8 cellular contexts compared by ENCODE assay signal in the genomic region with DNA sequence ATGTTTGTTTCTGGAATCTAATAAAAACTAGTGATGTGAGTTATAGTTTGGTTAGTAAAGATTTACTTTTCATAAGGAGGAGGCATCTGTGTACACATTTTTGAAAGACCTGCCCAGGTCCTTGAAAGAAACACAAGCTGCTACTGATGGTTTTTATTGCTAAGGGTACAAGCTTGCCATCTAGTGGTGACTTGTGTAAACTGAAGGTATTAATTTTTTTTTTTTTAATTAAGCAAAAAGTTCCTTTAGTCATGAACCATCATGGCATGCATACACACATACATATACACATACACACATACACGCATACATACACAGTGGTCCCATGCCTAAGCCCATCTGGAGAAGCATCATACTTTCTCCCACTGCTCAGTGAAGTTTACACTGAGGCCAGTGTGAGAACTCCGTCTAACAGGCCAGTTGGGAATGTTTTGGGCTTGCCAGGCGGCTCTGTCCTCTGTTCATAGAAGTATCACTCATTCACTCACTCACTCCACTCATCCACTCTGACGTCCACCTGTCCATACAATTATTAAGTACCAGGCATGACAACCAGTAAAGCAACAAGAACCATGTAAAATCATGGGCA.
DNase-seq lines count a peak whose midpoint lies in the region; ATAC-seq and TF ChIP-seq lines count a peak whose summit lies in the region.

No MANE protein-coding gene starts in this region.

- no peaks in the 10 kb centered on the region for H3K36me3 ChIP-seq in mucosa of descending colon (ENCODE audit: low read depth)

- H3K9me3 ChIP-seq in mucosa of descending colon = no peaks in the 10 kb centered on the region

- TF ChIP-seq CTCF in AG09319 (IDR thresholded peaks at IDR 0.05; ENCODE audit: low read depth, low read length) (peak; percentile 59), coronary artery (IDR thresholded peaks at IDR 0.05) (peak; percentile 48), mucosa of descending colon (IDR thresholded peaks at IDR 0.05) (no peak)

- no peak overlapping the region for H3K27ac ChIP-seq in coronary artery

- ATAC-seq in GM21526 (IDR thresholded peaks at IDR 0.05; ENCODE audit: low FRiP score, unreplicated experiment) (peak; percentile 50), mucosa of descending colon (peak; percentile 18), GM21717 (IDR thresholded peaks at IDR 0.05; ENCODE audit: unreplicated experiment) (no peak), HG03521 (IDR thresholded peaks at IDR 0.05; ENCODE audit: unreplicated experiment) (no peak)

- no peaks in the 10 kb centered on the region for H3K4me1 ChIP-seq in mucosa of descending colon (ENCODE audit: low read depth)

- DNase-seq in AG09319 (ENCODE audit: extremely low read depth, low read depth) (peak; percentile 37), NCI-H69 (lab: John Stamatoyannopoulos, UW) (peak; percentile 69), coronary artery (ENCODE audit: low spot score) (no peak), mucosa of descending colon (peak in 1 of 3 donors; percentile 5)
- DNase-seq in activated naive CD4-positive, alpha-beta T cell treated with anti-CD3 and anti-CD28 coated beads, Interleukin-2, amount 50 U/mL, for 16 hours = no peak

- intact Hi-C loops in mucosa of descending colon (cut with DNase I, micrococcal nuclease) = no loop called here

- H3K4me3 ChIP-seq in coronary artery (no peak overlapping the region), mucosa of descending colon (no peak overlapping the region)

Comparison
In these comparisons a context has a peak if more than half of its experiments do, and no peak if none do; other contexts are left out.
1. DNase-seq: peak in AG09319 (single experiment) and NCI-H69 (single experiment); none in coronary artery (single experiment) and activated naive CD4-positive, alpha-beta T cell treated with anti-CD3 and anti-CD28 coated beads, Interleukin-2, amount 50 U/mL, for 16 hours (single experiment).
2. ATAC-seq: peak in GM21526 (single experiment) and mucosa of descending colon (single experiment); none in GM21717 (single experiment) and HG03521 (single experiment).